21 cellular contexts compared by ENCODE assay signal in genomic region chr7:80334185-80334584, GRCh38.
DNase-seq lines count a peak whose midpoint lies in the region; FAIRE-seq and TF ChIP-seq lines count a peak whose summit lies in the region.
"Had no signal": no experiment of that assay in that cellular context is flagged by ENCODE, and none has a peak within 500 bp of the region (broad histone marks: within the 10 kb centered on the region; RNA-seq: fewer than 3 reads in every experiment).

No MANE protein-coding gene starts in this region.

- H3K18ac ChIP-seq in mesenchymal stem cell (ENCODE audit: low read depth in 1 of 2, low read length in 2 of 2), result peak overlapping the region in 1 of 2 experiments; percentile 64

- H2AFZ ChIP-seq in mesenchymal stem cell (ENCODE audit: low read depth, low read length), result no peak overlapping the region

- no peak overlapping the region for H3K23ac ChIP-seq in mesenchymal stem cell (ENCODE audit: low read length in 2 of 2)

- H3K36me3 ChIP-seq in mesenchymal stem cell (ENCODE audit: control insufficient read depth in 1 of 2, insufficient read depth in 2 of 2, low read depth in 1 of 2, low read length in 2 of 2), result no peaks in the 10 kb centered on the region
- H3K36me3 ChIP-seq in kidney (ENCODE audit: control insufficient read depth in 1 of 2, insufficient read depth in 2 of 2, low read length in 2 of 2), result no peaks in the 10 kb centered on the region
- H3K36me3 ChIP-seq in tibial nerve, result no peaks in the 10 kb centered on the region
- H3K36me3 ChIP-seq: BLaER1 treated with 17β-estradiol and CSF1 and Interleukin-3, amounts not matched to agents 10 nM and 100 nM; SJSA1 had no signal

- DNase-seq in DMS53 (lab: John Stamatoyannopoulos, UW), result peak; percentile 71
- no peak for DNase-seq in DMS53 treated with DMSO at 0.1 percent for 48 hours (lab: John Stamatoyannopoulos, UW; ENCODE audit: unreplicated experiment)
- DNase-seq in LNCaP clone FGC (ENCODE audit: low read depth), result peak; percentile 77
- peak; percentile 49 for DNase-seq in OCI-M1 (lab: John Stamatoyannopoulos, UW)
- peak; percentile 38 for DNase-seq in mesenchymal stem cell
- DNase-seq in Kasumi-1 (lab: John Stamatoyannopoulos, UW), result no peak
- no peak for DNase-seq in kidney
- DNase-seq in tibial nerve (ENCODE audit: low spot score in 2 of 2), result no peak
- DNase-seq: 8988T; Calu3; CD8-positive, alpha-beta memory T cell; DMS79; NCI-H1092 treated with DMSO at 0.1 percent for 48 hours; NCI-H1436 treated with DMSO at 0.1 percent for 48 hours; NCI-H1930; NCI-H2227 treated with DMSO at 0.1 percent for 48 hours; NCI-H524 had no signal

- H2BK5ac ChIP-seq in mesenchymal stem cell (ENCODE audit: low read depth, low read length, poor library complexity, severe bottlenecking), result no peak overlapping the region

- no peak for FAIRE-seq in kidney (lab: Jason Lieb, UNC)
- FAIRE-seq: GM19239, RCC 7860 had no signal

- peak overlapping the region; percentile 54 for H2BK120ac ChIP-seq in mesenchymal stem cell (ENCODE audit: low read depth, low read length)

- intact Hi-C loops in kidney (cut with DNase I), result no loop called here

- no peak overlapping the region for H2AK5ac ChIP-seq in mesenchymal stem cell (ENCODE audit: low read length, severe bottlenecking)

- H3K4me3 ChIP-seq in LNCaP clone FGC (ENCODE audit: low read depth, low read length) (no peak overlapping the region), mesenchymal stem cell (ENCODE audit: insufficient read depth in 1 of 2, low read depth in 1 of 2, low read length in 2 of 2) (no peak overlapping the region), kidney (ENCODE audit: low read length in 2 of 2) (no peak overlapping the region), tibial nerve (no peak overlapping the region)
- H3K4me3 ChIP-seq: BLaER1 treated with 17β-estradiol and CSF1 and Interleukin-3, amounts not matched to agents 10 nM and 100 nM; SJSA1 had no signal

- no peak overlapping the region for H3K14ac ChIP-seq in mesenchymal stem cell (ENCODE audit: low read length in 2 of 2)

- WGBS in mesenchymal stem cell, result 100% methylated on average over 1 of the region's 1 CpG
- 92 to 93% methylated on average over 1 of the region's 1 CpG for WGBS in tibial nerve, 2 donors

- H3K79me1 ChIP-seq in mesenchymal stem cell (replicated peaks; ENCODE audit: low read length, poor library complexity, severe bottlenecking), result no peaks in the 10 kb centered on the region

- no peak for TF ChIP-seq POLR2A in tibial nerve (IDR thresholded peaks at IDR 0.05)

- H3K9me3 ChIP-seq in mesenchymal stem cell (ENCODE audit: control insufficient read depth, low read length), result no peaks in the 10 kb centered on the region
- H3K9me3 ChIP-seq in kidney (ENCODE audit: control insufficient read depth in 1 of 2, low read length in 2 of 2), result no peaks in the 10 kb centered on the region
- no peaks in the 10 kb centered on the region for H3K9me3 ChIP-seq in tibial nerve
- H3K9me3 ChIP-seq: BLaER1 treated with 17β-estradiol and CSF1 and Interleukin-3, amounts not matched to agents 10 nM and 100 nM; SJSA1 had no signal

- no peak for TF ChIP-seq EP300 in tibial nerve (IDR thresholded peaks at IDR 0.05)

- H2BK15ac ChIP-seq in mesenchymal stem cell (ENCODE audit: low read depth, poor library complexity, severe bottlenecking), result no peak overlapping the region

- H4K8ac ChIP-seq in mesenchymal stem cell (ENCODE audit: low read length), result no peak overlapping the region

- H3K27me3 ChIP-seq in mesenchymal stem cell (ENCODE audit: control insufficient read depth in 1 of 2, insufficient read depth in 1 of 2, low read length in 2 of 2) (no peaks in the 10 kb centered on the region), tibial nerve (no peaks in the 10 kb centered on the region)
- H3K27me3 ChIP-seq: BLaER1 treated with 17β-estradiol and CSF1 and Interleukin-3, amounts not matched to agents 10 nM and 100 nM; SJSA1 had no signal

- H3K4me1 ChIP-seq in mesenchymal stem cell (ENCODE audit: control insufficient read depth, insufficient read depth, low read depth, low read length), result no peaks in the 10 kb centered on the region
- H3K4me1 ChIP-seq in kidney (ENCODE audit: control insufficient read depth in 1 of 2, insufficient read depth in 1 of 2, low read depth in 1 of 2, low read length in 2 of 2), result peaks cover 0 to 5% of the 10 kb centered on the region in 2 donors
- peaks cover 0 to 20% (median 4%) of the 10 kb centered on the region in 4 donors for H3K4me1 ChIP-seq in tibial nerve
- H3K4me1 ChIP-seq: BLaER1 treated with 17β-estradiol and CSF1 and Interleukin-3, amounts not matched to agents 10 nM and 100 nM had no signal

- H3K9ac ChIP-seq in mesenchymal stem cell (ENCODE audit: low read length) (no peak overlapping the region), kidney (ENCODE audit: low read length in 2 of 2) (no peak overlapping the region)
- H3K9ac ChIP-seq: BLaER1 treated with 17β-estradiol and CSF1 and Interleukin-3, amounts not matched to agents 10 nM and 100 nM had no signal

- no peak overlapping the region for H3K27ac ChIP-seq in mesenchymal stem cell (ENCODE audit: low read length, poor library complexity, severe bottlenecking)
- H3K27ac ChIP-seq in kidney (ENCODE audit: low read depth in 2 of 2, low read length in 2 of 2), result no peak overlapping the region
- no peak overlapping the region for H3K27ac ChIP-seq in tibial nerve
- H3K27ac ChIP-seq: BLaER1 treated with 17β-estradiol and CSF1 and Interleukin-3, amounts not matched to agents 10 nM and 100 nM; SJSA1 had no signal

- H2BK12ac ChIP-seq in mesenchymal stem cell (ENCODE audit: low read length in 2 of 2), result peak overlapping the region; percentile 2 to 67

- no peak for TF ChIP-seq CTCF in LNCaP clone FGC (IDR thresholded peaks at IDR 0.05; ENCODE audit: control insufficient read depth, extremely low read depth, insufficient read depth)
- TF ChIP-seq CTCF in kidney (IDR thresholded peaks at IDR 0.05; ENCODE audit: borderline replicate concordance, extremely low read depth, insufficient read depth), result no peak
- no peak for TF ChIP-seq CTCF in tibial nerve (IDR thresholded peaks at IDR 0.05)

- H4K91ac ChIP-seq in mesenchymal stem cell (ENCODE audit: low read length), result no peak overlapping the region

- H3K4me2 ChIP-seq in mesenchymal stem cell (ENCODE audit: low read length, poor library complexity, severe bottlenecking), result no peak overlapping the region
- H3K4me2 ChIP-seq: BLaER1 treated with 17β-estradiol and CSF1 and Interleukin-3, amounts not matched to agents 10 nM and 100 nM had no signal

- H3K4ac ChIP-seq in mesenchymal stem cell (ENCODE audit: low read depth in 1 of 2, low read length in 2 of 2), result peak overlapping the region; percentile 55

Comparison
In these comparisons a context has a peak if more than half of its experiments do, and no peak if none do; other contexts are left out.
1. DNase-seq: peak in DMS53 (single experiment), LNCaP clone FGC (single experiment), OCI-M1 (single experiment) and mesenchymal stem cell (single experiment); none in DMS53 treated with DMSO at 0.1 percent for 48 hours (single experiment), Kasumi-1 (0 of 2), kidney (single experiment) and tibial nerve (0 of 2).